Comparison of ENCODE assay signal across 8 cellular contexts in the genomic region with DNA sequence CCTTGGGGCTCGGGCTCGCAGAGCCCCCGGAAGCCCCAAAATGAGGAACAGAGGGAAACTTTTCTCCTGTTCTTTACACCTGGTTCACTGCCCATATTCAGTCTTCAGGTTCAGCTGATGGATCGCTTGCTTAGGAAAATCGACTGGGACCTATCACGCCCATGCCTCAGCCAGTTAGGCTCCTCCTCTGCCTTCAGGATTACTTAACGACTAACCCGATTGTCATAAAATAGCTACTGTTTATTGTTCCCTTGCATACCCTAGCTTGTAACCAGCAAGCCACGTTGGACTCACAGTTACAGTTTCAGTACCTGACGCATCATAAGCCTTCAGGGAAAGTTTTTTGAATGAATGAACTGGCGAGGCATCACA. TPM values are rescaled to one million over a fixed set of nuclear protein-coding genes. Genes with fewer than 3 reads are reported as not detected.
A peak's percentile ranks its signal among the peaks of the same experiment; 100 is the strongest.
DNase-seq lines count a peak whose midpoint lies in the region; ATAC-seq and TF ChIP-seq lines count a peak whose summit lies in the region.

No MANE protein-coding gene starts in this region.

- no peak for TF ChIP-seq CTCF in BE2C (IDR thresholded peaks at IDR 0.05; ENCODE audit: low read depth, low read length)
- no peak for TF ChIP-seq CTCF in astrocyte of the cerebellum (IDR thresholded peaks at IDR 0.05; ENCODE audit: low read depth, low read length, missing control alignments)
- TF ChIP-seq CTCF in lung (IDR thresholded peaks at IDR 0.05; ENCODE audit: control extremely low read depth, extremely low read depth): no peak

- H3K4me3 ChIP-seq in BE2C (ENCODE audit: low read depth, low read length) (peak overlapping the region; percentile 85), astrocyte of the cerebellum (ENCODE audit: low read depth, low read length) (peak overlapping the region; percentile 95), lung (peak overlapping the region; percentile 100), urinary bladder (ENCODE audit: low read depth, low read length) (peak overlapping the region; percentile 98)

- H3K36me3 ChIP-seq in BE2C (peaks cover 44% of the 10 kb centered on the region), lung (ENCODE audit: control insufficient read depth in 2 of 2, insufficient read depth in 2 of 2, low read length in 2 of 2) (peaks cover 16 to 21% of the 10 kb centered on the region in 2 donors), urinary bladder (ENCODE audit: insufficient read depth) (peaks cover 9% of the 10 kb centered on the region)

- in situ Hi-C loops in astrocyte of the cerebellum (cut with HindIII; ENCODE audit: low sequenced_read_pairs): no loop called here

- ATAC-seq in HG02973 (IDR thresholded peaks at IDR 0.05; ENCODE audit: unreplicated experiment) (peak; percentile 7), lung (ENCODE audit: insufficient read depth, low FRiP score) (no peak)

- DNase-seq in BE2C (no peak), astrocyte of the cerebellum (ENCODE audit: low read depth) (no peak), lung (ENCODE audit: low spot score) (no peak), DMS53 (lab: John Stamatoyannopoulos, UW) (no peak), NCI-H1436 treated with DMSO at 0.1 percent for 48 hours (lab: John Stamatoyannopoulos, UW) (no peak)
- no peak for DNase-seq in stimulated activated naive CD4-positive, alpha-beta T cell treated with Interleukin-2 at 50 U/mL for 16 hours (lab: John Stamatoyannopoulos, UW)

- peak overlapping the region; percentile 89 to 100 for H3K27ac ChIP-seq in lung (ENCODE audit: low read depth in 1 of 2, low read length in 1 of 2)
- H3K27ac ChIP-seq in urinary bladder (ENCODE audit: low read depth): no peak overlapping the region

- H3K9me3 ChIP-seq in BE2C (no peaks in the 10 kb centered on the region), lung (ENCODE audit: control insufficient read depth in 2 of 2, insufficient read depth in 1 of 2, low read length in 1 of 2) (no peaks in the 10 kb centered on the region)

- no peaks in the 10 kb centered on the region for H3K4me1 ChIP-seq in BE2C
- peaks cover 4 to 5% of the 10 kb centered on the region in 2 donors for H3K4me1 ChIP-seq in lung (ENCODE audit: control insufficient read depth in 2 of 2, insufficient read depth in 2 of 2, low read length in 2 of 2)
- no peaks in the 10 kb centered on the region for H3K4me1 ChIP-seq in urinary bladder (ENCODE audit: insufficient read depth)

- 3 to 4% methylated on average over 11 of the region's 11 CpGs for WGBS in lung, 2 donors
- WGBS in urinary bladder: 1% methylated on average over 11 of the region's 11 CpGs

- H3K27me3 ChIP-seq in BE2C (no peaks in the 10 kb centered on the region), lung (ENCODE audit: control insufficient read depth, insufficient read depth) (no peaks in the 10 kb centered on the region)

RNA-seq across cellular contexts. Expression of gene TARDBP, which starts 0.7 kb away (rescaled TPM):
- polyA plus RNA-seq in BE2C (2012; ENCODE audit: insufficient read depth, insufficient read length, low read depth): 157 TPM
- total RNA-seq in lung: 100 to 1,000 TPM; 111 to 205 TPM
- 100 to 1,000 TPM in 1 of 2 donors, 10 to 100 TPM in 1; 88.7 to 134 TPM for polyA plus RNA-seq in lung
- total RNA-seq in urinary bladder: 108 TPM
- polyA plus RNA-seq in urinary bladder: 144 TPM

RNA-seq across cellular contexts. Expression of gene MASP2, which starts 33.9 kb away (rescaled TPM):
- polyA plus RNA-seq in BE2C (2012; ENCODE audit: insufficient read depth, insufficient read length, low read depth): 3.6 TPM
- total RNA-seq in lung: not detected
- polyA plus RNA-seq in lung: under 1 TPM; 0.01 to 0.04 TPM
- total RNA-seq in urinary bladder: not detected
- not detected for polyA plus RNA-seq in urinary bladder

RNA-seq across cellular contexts. Expression of gene SRM, which starts 46.7 kb away (rescaled TPM):
- 326 TPM for polyA plus RNA-seq in BE2C (2012; ENCODE audit: insufficient read depth, insufficient read length, low read depth)
- total RNA-seq in lung (100 to 1,000 TPM in 1 of 2 donors, 10 to 100 TPM in 1; 12.3 to 112 TPM), urinary bladder (9.0 TPM)
- polyA plus RNA-seq in lung (100 to 1,000 TPM; 119 to 132 TPM), urinary bladder (83.2 TPM)
